In the genomic region with DNA sequence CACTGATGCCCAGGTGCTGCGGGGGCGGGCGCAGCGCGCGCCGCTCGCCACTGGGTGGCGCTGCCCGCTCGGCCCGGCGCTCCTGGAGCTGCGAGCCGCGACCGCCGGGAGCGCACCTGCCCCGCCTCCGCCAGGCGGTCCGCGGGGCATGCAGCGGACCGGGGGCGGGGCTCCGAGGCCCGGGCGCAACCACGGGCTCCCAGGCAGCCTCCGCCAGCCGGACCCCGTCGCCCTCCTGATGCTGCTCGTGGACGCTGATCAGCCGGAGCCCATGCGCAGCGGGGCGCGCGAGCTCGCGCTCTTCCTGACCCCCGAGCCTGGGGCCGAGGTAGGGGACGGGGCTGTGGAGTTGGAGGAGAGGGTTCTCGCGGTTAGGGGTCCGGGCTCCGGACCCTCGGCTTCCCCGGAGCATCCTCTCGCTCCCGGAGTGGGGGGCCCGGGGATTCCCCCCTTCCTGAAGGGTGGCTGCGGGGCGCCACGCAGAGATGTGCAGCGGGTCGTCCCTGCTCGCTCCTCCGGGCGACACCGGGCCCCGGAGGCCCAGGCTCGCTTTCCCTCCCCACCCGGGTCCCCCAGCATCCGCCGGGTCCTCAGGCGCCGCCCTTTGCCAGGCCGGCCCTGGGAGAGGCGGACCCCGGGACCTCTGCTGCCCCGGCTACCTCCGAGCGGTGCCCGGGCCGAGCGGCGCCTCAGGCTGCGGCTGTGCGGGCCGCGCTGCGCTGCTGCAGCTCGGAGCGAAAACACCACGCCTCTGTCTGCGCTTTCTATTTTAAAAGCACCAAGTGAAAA, we compare ENCODE assay signal across 8 cellular contexts. TPM values are rescaled to one million over a fixed set of nuclear protein-coding genes. Genes with fewer than 3 reads are reported as not detected.
DNase-seq lines count a peak whose midpoint lies in the region; ATAC-seq and TF ChIP-seq lines count a peak whose summit lies in the region.

A gene with protein sequence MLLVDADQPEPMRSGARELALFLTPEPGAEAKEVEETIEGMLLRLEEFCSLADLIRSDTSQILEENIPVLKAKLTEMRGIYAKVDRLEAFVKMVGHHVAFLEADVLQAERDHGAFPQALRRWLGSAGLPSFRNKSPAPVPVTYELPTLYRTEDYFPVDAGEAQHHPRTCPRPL (plus strand): TSS at position 216 of the 789 bp plus-strand sequence. CDS start 23 bp downstream, at position 239.

- peak within 1 kb of the TSS; percentile 81 for H3K4me2 ChIP-seq in fibroblast of lung (ENCODE audit: extremely low read depth, insufficient read depth, low read length)

- peak within 1 kb of the TSS; percentile 67 to 96 (median 88) for H3K4me3 ChIP-seq in fibroblast of lung (replicated peaks in 1 of 4; ENCODE audit: control extremely low read depth in 1 of 4, insufficient read depth in 1 of 4, low read depth in 3 of 4, low read length in 4 of 4)

- peak; percentile 50 to 52 for TF ChIP-seq CTCF in fibroblast of lung (conservative IDR thresholded peaks at IDR 0.05 in 1 of 2, IDR thresholded peaks at IDR 0.05 in 1 of 2; ENCODE audit: low read depth in 1 of 2, low read length in 2 of 2)
- TF ChIP-seq CTCF in nephron (IDR thresholded peaks at IDR 0.05; ENCODE audit: unreplicated experiment in 3 of 3) = peak; percentile 75 to 88 (median 78)

- no peaks in the 10 kb centered on the region for H3K36me3 ChIP-seq in fibroblast of lung (ENCODE audit: control insufficient read depth, insufficient read depth, low read length)

- no peaks in the 10 kb centered on the region for H3K9me3 ChIP-seq in fibroblast of lung (ENCODE audit: control insufficient read depth, insufficient read depth, low read depth, low read length)

- peak; percentile 76 for ATAC-seq in GM19397 (IDR thresholded peaks at IDR 0.05; ENCODE audit: unreplicated experiment)
- peak; percentile 41 for ATAC-seq in HG03558 (IDR thresholded peaks at IDR 0.05; ENCODE audit: extremely low read depth, unreplicated experiment)
- peak; percentile 90 for ATAC-seq in activated T-cell treated with anti-CD3 and anti-CD28 coated beads, Interleukin-2, amount 50 U/mL, for 72 hours (replicated peaks in 1 of 2)
- ATAC-seq in stimulated activated naive CD8-positive, alpha-beta T cell treated with anti-CD3 and anti-CD28 coated beads, Interleukin-15, Interleukin-2, amounts not matched to agents 100 U/mL and 50 U/mL, for 24 hours = peak; percentile 79

- H3K4me3 Mint-ChIP-seq in activated T-cell treated with anti-CD3 and anti-CD28 coated beads, Interleukin-2, amount 50 U/mL, for 72 hours = peak within 1 kb of the TSS; percentile 86 to 96
- peak within 1 kb of the TSS; percentile 84 to 94 (median 91) for H3K4me3 Mint-ChIP-seq in nephron

- peaks cover 0 to 2% of the 10 kb centered on the region in 2 donors for H3K36me3 Mint-ChIP-seq in activated T-cell treated with anti-CD3 and anti-CD28 coated beads, Interleukin-2, amount 50 U/mL, for 72 hours (ENCODE audit: insufficient read depth in 2 of 2)
- no peaks in the 10 kb centered on the region for H3K36me3 Mint-ChIP-seq in nephron (ENCODE audit: low read depth)

- peaks cover 5% of the 10 kb centered on the region for H3K4me1 ChIP-seq in fibroblast of lung (ENCODE audit: control insufficient read depth, extremely low read depth, insufficient read depth, low read length)

- H4K20me1 ChIP-seq in fibroblast of lung (ENCODE audit: control insufficient read depth, extremely low read depth, insufficient read depth, low read length) = no peaks in the 10 kb centered on the region

- no peaks in the 10 kb centered on the region for H3K27me3 Mint-ChIP-seq in activated T-cell treated with anti-CD3 and anti-CD28 coated beads, Interleukin-2, amount 50 U/mL, for 72 hours (ENCODE audit: low read depth)
- H3K27me3 Mint-ChIP-seq in nephron (ENCODE audit: low read depth) = peaks cover 6% of the 10 kb centered on the region

- H3K4me1 Mint-ChIP-seq in activated T-cell treated with anti-CD3 and anti-CD28 coated beads, Interleukin-2, amount 50 U/mL, for 72 hours (ENCODE audit: low read depth) = peaks cover 23% of the 10 kb centered on the region
- H3K4me1 Mint-ChIP-seq in nephron = peaks cover 25% of the 10 kb centered on the region

- no peaks in the 10 kb centered on the region for H3K9me3 Mint-ChIP-seq in activated T-cell treated with anti-CD3 and anti-CD28 coated beads, Interleukin-2, amount 50 U/mL, for 72 hours
- H3K9me3 Mint-ChIP-seq in nephron = no peaks in the 10 kb centered on the region

- H3K27ac ChIP-seq in fibroblast of lung (ENCODE audit: insufficient read depth, low read length) = peak within 1 kb of the TSS; percentile 71

- no peaks in the 10 kb centered on the region for H3K79me2 ChIP-seq in fibroblast of lung (ENCODE audit: control insufficient read depth, insufficient read depth, low read length)

- peak within 1 kb of the TSS; percentile 70 for H3K9ac ChIP-seq in fibroblast of lung (ENCODE audit: insufficient read depth, low read length)

- DNase-seq in COLO829 (ENCODE audit: low spot score) (peak; percentile 87), fibroblast of lung (ENCODE audit: low read depth in 2 of 2) (peak; percentile 71 to 73)
- peak; percentile 86 to 94 for DNase-seq in activated T-cell treated with anti-CD3 and anti-CD28 coated beads, Interleukin-2, amount 50 U/mL, for 72 hours
- peak; percentile 87 for DNase-seq in stimulated activated naive CD8-positive, alpha-beta T cell treated with anti-CD3 and anti-CD28 coated beads, Interleukin-15, Interleukin-2, amounts not matched to agents 100 U/mL and 50 U/mL, for 24 hours

- H3K27me3 ChIP-seq in fibroblast of lung (ENCODE audit: control insufficient read depth, insufficient read depth, low read length) = no peaks in the 10 kb centered on the region

- H2AFZ ChIP-seq in fibroblast of lung (ENCODE audit: low read length) = peak within 1 kb of the TSS; percentile 77

- H3K27ac Mint-ChIP-seq in activated T-cell treated with anti-CD3 and anti-CD28 coated beads, Interleukin-2, amount 50 U/mL, for 72 hours = peak within 1 kb of the TSS; percentile 89
- peak within 1 kb of the TSS in 1 of 3 experiments; percentile 91 for H3K27ac Mint-ChIP-seq in nephron

TF ChIP-seq in PFSK-1, 5 proteins besides CTCF, POLR2A, EP300 and RAD21:
- TF ChIP-seq, protein P1, sequence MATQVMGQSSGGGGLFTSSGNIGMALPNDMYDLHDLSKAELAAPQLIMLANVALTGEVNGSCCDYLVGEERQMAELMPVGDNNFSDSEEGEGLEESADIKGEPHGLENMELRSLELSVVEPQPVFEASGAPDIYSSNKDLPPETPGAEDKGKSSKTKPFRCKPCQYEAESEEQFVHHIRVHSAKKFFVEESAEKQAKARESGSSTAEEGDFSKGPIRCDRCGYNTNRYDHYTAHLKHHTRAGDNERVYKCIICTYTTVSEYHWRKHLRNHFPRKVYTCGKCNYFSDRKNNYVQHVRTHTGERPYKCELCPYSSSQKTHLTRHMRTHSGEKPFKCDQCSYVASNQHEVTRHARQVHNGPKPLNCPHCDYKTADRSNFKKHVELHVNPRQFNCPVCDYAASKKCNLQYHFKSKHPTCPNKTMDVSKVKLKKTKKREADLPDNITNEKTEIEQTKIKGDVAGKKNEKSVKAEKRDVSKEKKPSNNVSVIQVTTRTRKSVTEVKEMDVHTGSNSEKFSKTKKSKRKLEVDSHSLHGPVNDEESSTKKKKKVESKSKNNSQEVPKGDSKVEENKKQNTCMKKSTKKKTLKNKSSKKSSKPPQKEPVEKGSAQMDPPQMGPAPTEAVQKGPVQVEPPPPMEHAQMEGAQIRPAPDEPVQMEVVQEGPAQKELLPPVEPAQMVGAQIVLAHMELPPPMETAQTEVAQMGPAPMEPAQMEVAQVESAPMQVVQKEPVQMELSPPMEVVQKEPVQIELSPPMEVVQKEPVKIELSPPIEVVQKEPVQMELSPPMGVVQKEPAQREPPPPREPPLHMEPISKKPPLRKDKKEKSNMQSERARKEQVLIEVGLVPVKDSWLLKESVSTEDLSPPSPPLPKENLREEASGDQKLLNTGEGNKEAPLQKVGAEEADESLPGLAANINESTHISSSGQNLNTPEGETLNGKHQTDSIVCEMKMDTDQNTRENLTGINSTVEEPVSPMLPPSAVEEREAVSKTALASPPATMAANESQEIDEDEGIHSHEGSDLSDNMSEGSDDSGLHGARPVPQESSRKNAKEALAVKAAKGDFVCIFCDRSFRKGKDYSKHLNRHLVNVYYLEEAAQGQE (IDR thresholded peaks at IDR 0.05; ENCODE audit: insufficient read depth in 1 of 2, low read depth in 2 of 2, low read length in 2 of 2) = no peak
- peak; percentile 31 for TF ChIP-seq FOXP2 (optimal IDR thresholded peaks at IDR 0.05; ENCODE audit: borderline replicate concordance, extremely low read depth, extremely low read length, insufficient read depth)
- no peak for TF ChIP-seq TAF1 (IDR thresholded peaks at IDR 0.05; ENCODE audit: borderline replicate concordance, insufficient read depth, low read length)
- no peak for TF ChIP-seq SIN3A (IDR thresholded peaks at IDR 0.05; ENCODE audit: borderline replicate concordance, insufficient read depth, low read length)

RNA-seq across cellular contexts. Expression of the gene that starts here (rescaled TPM):
- polyA plus RNA-seq in PFSK-1 (2012; ENCODE audit: insufficient read length, low read depth) = 5.6 TPM
- total RNA-seq in activated T-cell treated with anti-CD3 and anti-CD28 coated beads, Interleukin-2, amount 50 U/mL, for 72 hours = 10 to 100 TPM; 13.6 to 26.7 TPM
- 12.1 and 33.7 TPM in 2 replicates for total RNA-seq in fibroblast of lung
- 14.1 and 26.0 TPM in 2 replicates for polyA plus RNA-seq in fibroblast of lung
- polyA plus RNA-seq in fibroblast of lung (2012) = 13.7 and 24.6 TPM in 2 replicates
- 5.2 and 13.9 TPM in 2 replicates for polyA minus RNA-seq in fibroblast of lung (ENCODE audit: low replicate concordance)

Comparison
In these comparisons a context has a peak if more than half of its experiments do, and no peak if none do; other contexts are left out.
1. Peak in every context shown above with its lines: DNase-seq, ATAC-seq, H3K4me3 ChIP-seq and H3K27ac ChIP-seq.